ENCODE assay signal across 15 cellular contexts in genomic region chr5:175814676-175815075, GRCh38. TPM values are rescaled to one million over a fixed set of nuclear protein-coding genes. Genes with fewer than 3 reads are reported as not detected.
DNase-seq lines count a peak whose midpoint lies in the region; ATAC-seq, FAIRE-seq and TF ChIP-seq lines count a peak whose summit lies in the region.
"Had no signal": no experiment of that assay in that cellular context is flagged by ENCODE, and none has a peak within 500 bp of the region (broad histone marks: within the 10 kb centered on the region; RNA-seq: fewer than 3 reads in every experiment).

No MANE protein-coding gene starts in this region.

- H3K27me3 ChIP-seq in keratinocyte (ENCODE audit: control insufficient read depth, extremely low read depth, insufficient read depth, low read length) = no peaks in the 10 kb centered on the region
- no peaks in the 10 kb centered on the region for H3K27me3 ChIP-seq in naive thymus-derived CD4-positive, alpha-beta T cell (ENCODE audit: control insufficient read depth in 2 of 2, insufficient read depth in 2 of 2, low read length in 2 of 2)

- H3K9ac ChIP-seq in keratinocyte (ENCODE audit: control insufficient read depth, extremely low read depth, insufficient read depth, low read length) = no peak overlapping the region

- no peak for ATAC-seq in naive thymus-derived CD4-positive, alpha-beta T cell
- ATAC-seq: T-helper 17 cell had no signal

- H4K20me1 ChIP-seq in keratinocyte (ENCODE audit: control insufficient read depth, extremely low read depth, insufficient read depth, low read length) = no peaks in the 10 kb centered on the region

- H2AFZ ChIP-seq in keratinocyte (ENCODE audit: control insufficient read depth, low read length) = no peak overlapping the region

- CTCF ChIA-PET in activated CD4-positive, alpha-beta memory T cell treated with anti-CD3 and anti-CD28 coated beads for 36 hours (lab: Charles Lee) = no interaction called here
- CTCF ChIA-PET in naive thymus-derived CD4-positive, alpha-beta T cell (lab: Charles Lee) = no interaction called here

- intact Hi-C loops in activated CD4-positive, alpha-beta memory T cell treated with anti-CD3 and anti-CD28 coated beads for 36 hours (cut with micrococcal nuclease) = no loop called here
- intact Hi-C loops in naive thymus-derived CD4-positive, alpha-beta T cell (cut with micrococcal nuclease) = no loop called here

- no peak overlapping the region for H3K4me3 Mint-ChIP-seq in activated CD4-positive, alpha-beta memory T cell treated with anti-CD3 and anti-CD28 coated beads for 36 hours
- no peak overlapping the region for H3K4me3 Mint-ChIP-seq in naive thymus-derived CD4-positive, alpha-beta T cell
- H3K4me3 Mint-ChIP-seq: IgD-negative memory B cell, nephron, T-helper 17 cell had no signal

- dilution Hi-C loops in keratinocyte (cut with MboI; ENCODE audit: extremely low pct_ligation_motif_present, low sequenced_read_pairs) = no loop called here

- H3K9me1 ChIP-seq in keratinocyte (ENCODE audit: control insufficient read depth, extremely low read depth, insufficient read depth, low read length) = no peaks in the 10 kb centered on the region

- H3K4me1 Mint-ChIP-seq in activated CD4-positive, alpha-beta memory T cell treated with anti-CD3 and anti-CD28 coated beads for 36 hours (ENCODE audit: low read depth) = no peaks in the 10 kb centered on the region
- no peaks in the 10 kb centered on the region for H3K4me1 Mint-ChIP-seq in naive thymus-derived CD4-positive, alpha-beta T cell
- H3K4me1 Mint-ChIP-seq: IgD-negative memory B cell, nephron had no signal

- no peak for TF ChIP-seq CTCF in keratinocyte (optimal IDR thresholded peaks at IDR 0.05 in 1 of 3, IDR thresholded peaks at IDR 0.05 in 1 of 3, conservative IDR thresholded peaks at IDR 0.05 in 1 of 3; ENCODE audit: extremely low read depth in 1 of 3, insufficient read depth in 2 of 3, low read length in 3 of 3)

- H3K79me2 ChIP-seq in keratinocyte (ENCODE audit: control insufficient read depth, insufficient read depth, low read length) = no peaks in the 10 kb centered on the region

- H3K36me3 ChIP-seq in keratinocyte (ENCODE audit: control insufficient read depth in 2 of 2, extremely low read depth in 1 of 2, insufficient read depth in 2 of 2, low read length in 2 of 2) = no peaks in the 10 kb centered on the region
- no peaks in the 10 kb centered on the region for H3K36me3 ChIP-seq in naive thymus-derived CD4-positive, alpha-beta T cell (ENCODE audit: control insufficient read depth in 2 of 3, insufficient read depth in 3 of 3, low read length in 3 of 3)
- H3K36me3 ChIP-seq: suprapubic skin had no signal

- peaks cover 15% of the 10 kb centered on the region for H3K4me1 ChIP-seq in keratinocyte (ENCODE audit: control insufficient read depth, extremely low read depth, insufficient read depth, low read length)
- H3K4me1 ChIP-seq in naive thymus-derived CD4-positive, alpha-beta T cell (ENCODE audit: control insufficient read depth in 2 of 2, insufficient read depth in 2 of 2, low read length in 2 of 2) = no peaks in the 10 kb centered on the region
- H3K4me1 ChIP-seq: suprapubic skin had no signal

- H3K4me3 ChIP-seq in keratinocyte (ENCODE audit: control insufficient read depth in 2 of 3, extremely low read depth in 1 of 3, insufficient read depth in 2 of 3, low read depth in 1 of 3, low read length in 3 of 3) = no peak overlapping the region
- no peak overlapping the region for H3K4me3 ChIP-seq in naive thymus-derived CD4-positive, alpha-beta T cell (ENCODE audit: low read length)
- H3K4me3 ChIP-seq: suprapubic skin had no signal

- POLR2A ChIA-PET in activated CD4-positive, alpha-beta memory T cell treated with anti-CD3 and anti-CD28 coated beads for 36 hours (lab: Charles Lee) = no interaction called here
- POLR2A ChIA-PET in naive thymus-derived CD4-positive, alpha-beta T cell (lab: Charles Lee) = no interaction called here

- peak overlapping the region; percentile 30 for H3K27ac ChIP-seq in keratinocyte (ENCODE audit: control insufficient read depth, insufficient read depth, low read length)
- no peak overlapping the region for H3K27ac ChIP-seq in naive thymus-derived CD4-positive, alpha-beta T cell (ENCODE audit: low read depth, low read length)
- H3K27ac ChIP-seq: suprapubic skin had no signal

- H3K27me3 Mint-ChIP-seq in activated CD4-positive, alpha-beta memory T cell treated with anti-CD3 and anti-CD28 coated beads for 36 hours = peaks cover 15% of the 10 kb centered on the region
- peaks cover 2 to 23% (median 12%) of the 10 kb centered on the region in 5 donors for H3K27me3 Mint-ChIP-seq in naive thymus-derived CD4-positive, alpha-beta T cell

- FAIRE-seq in keratinocyte (lab: Jason Lieb, UNC) = no peak

- no peaks in the 10 kb centered on the region for H3K9me3 Mint-ChIP-seq in activated CD4-positive, alpha-beta memory T cell treated with anti-CD3 and anti-CD28 coated beads for 36 hours
- H3K9me3 Mint-ChIP-seq in naive thymus-derived CD4-positive, alpha-beta T cell = peaks cover 0 to 6% (median 0%) of the 10 kb centered on the region in 11 donors
- H3K9me3 Mint-ChIP-seq: nephron had no signal

- H3K27ac Mint-ChIP-seq in activated CD4-positive, alpha-beta memory T cell treated with anti-CD3 and anti-CD28 coated beads for 36 hours = no peak overlapping the region
- H3K27ac Mint-ChIP-seq in naive thymus-derived CD4-positive, alpha-beta T cell = no peak overlapping the region
- H3K27ac Mint-ChIP-seq: IgD-negative memory B cell, nephron, T-helper 17 cell had no signal

- DNase-seq in AG20443 (ENCODE audit: low spot score) (peak; percentile 86), LHCN-M2 (ENCODE audit: low read depth) (peak; percentile 72), astrocyte of the hippocampus (ENCODE audit: low read depth, low spot score) (peak; percentile 83), keratinocyte (ENCODE audit: low read depth, low spot score) (no peak), DMS79 (lab: John Stamatoyannopoulos, UW) (no peak), dermis blood vessel endothelial cell (no peak)
- no peak for DNase-seq in activated CD4-positive, alpha-beta memory T cell treated with anti-CD3 and anti-CD28 coated beads for 36 hours
- DNase-seq in naive thymus-derived CD4-positive, alpha-beta T cell = no peak
- DNase-seq: activated T-cell treated with anti-CD3 and anti-CD28 coated beads for 4 hours; NCI-H510A; stimulated activated CD4-positive, alpha-beta T cell treated with anti-CD3 and anti-CD28 coated beads, Interleukin-1b, Interleukin-23, amount 100 ng/mL, for 48 hours; T-helper 17 cell had no signal

- H3K4me2 ChIP-seq in keratinocyte (ENCODE audit: control insufficient read depth, extremely low read depth, insufficient read depth, low read depth, low read length) = peak overlapping the region; percentile 30

- no peaks in the 10 kb centered on the region for H3K9me3 ChIP-seq in keratinocyte (ENCODE audit: control insufficient read depth, low read depth, low read length)
- H3K9me3 ChIP-seq in naive thymus-derived CD4-positive, alpha-beta T cell (ENCODE audit: control insufficient read depth in 2 of 3, low read length in 3 of 3) = no peaks in the 10 kb centered on the region
- H3K9me3 ChIP-seq: suprapubic skin had no signal

- no peaks in the 10 kb centered on the region for H3K36me3 Mint-ChIP-seq in activated CD4-positive, alpha-beta memory T cell treated with anti-CD3 and anti-CD28 coated beads for 36 hours
- peaks cover 0 to 5% (median 0%) of the 10 kb centered on the region in 5 donors for H3K36me3 Mint-ChIP-seq in naive thymus-derived CD4-positive, alpha-beta T cell
- H3K36me3 Mint-ChIP-seq: IgD-negative memory B cell had no signal

RNA-seq across cellular contexts. Expression of gene CPLX2, which starts 56.7 kb away (rescaled TPM):
- total RNA-seq in LHCN-M2 (2014; rRNA removed) (not detected in 2 replicates), dermis blood vessel endothelial cell (not detected in 2 replicates)
- polyA plus RNA-seq in LHCN-M2 (2012) = not detected
- not detected in 3 replicates for polyA plus RNA-seq in keratinocyte
- polyA plus RNA-seq in keratinocyte (2011; ENCODE audit: low read depth) = not detected
- polyA plus RNA-seq in keratinocyte (2011; cell fraction: cytosol; rRNA removed) = not detected in 2 replicates
- not detected in 2 replicates for polyA plus RNA-seq in keratinocyte (2011; cell fraction: nucleus; rRNA removed)
- polyA plus RNA-seq in keratinocyte (2012; ENCODE audit: low replicate concordance) = 0.04 TPM in 1 of 2 replicates, not detected in the other
- polyA minus RNA-seq in keratinocyte = not detected in 3 replicates
- polyA minus RNA-seq in keratinocyte (2011; cell fraction: cytosol; rRNA and poly(A)+ RNA removed) = not detected
- not detected in 2 replicates for polyA minus RNA-seq in keratinocyte (2011; cell fraction: nucleus; rRNA and poly(A)+ RNA removed)
- not detected for total RNA-seq in activated CD4-positive, alpha-beta memory T cell treated with anti-CD3 and anti-CD28 coated beads for 36 hours
- not detected for total RNA-seq in naive thymus-derived CD4-positive, alpha-beta T cell
- polyA plus RNA-seq in naive thymus-derived CD4-positive, alpha-beta T cell = not detected
- total RNA-seq: suprapubic skin, T-helper 17 cell had no signal
- polyA plus RNA-seq: IgD-negative memory B cell had no signal

Comparison
In these comparisons a context has a peak if more than half of its experiments do, and no peak if none do; other contexts are left out.
1. DNase-seq: peak in AG20443 (single experiment), LHCN-M2 (single experiment) and astrocyte of the hippocampus (single experiment); none in keratinocyte (single experiment), activated CD4-positive, alpha-beta memory T cell treated with anti-CD3 and anti-CD28 coated beads for 36 hours (single experiment), naive thymus-derived CD4-positive, alpha-beta T cell (0 of 9), DMS79 (single experiment) and dermis blood vessel endothelial cell (single experiment).